Comparison of ENCODE assay signal across 1 cellular context in the genomic region with DNA sequence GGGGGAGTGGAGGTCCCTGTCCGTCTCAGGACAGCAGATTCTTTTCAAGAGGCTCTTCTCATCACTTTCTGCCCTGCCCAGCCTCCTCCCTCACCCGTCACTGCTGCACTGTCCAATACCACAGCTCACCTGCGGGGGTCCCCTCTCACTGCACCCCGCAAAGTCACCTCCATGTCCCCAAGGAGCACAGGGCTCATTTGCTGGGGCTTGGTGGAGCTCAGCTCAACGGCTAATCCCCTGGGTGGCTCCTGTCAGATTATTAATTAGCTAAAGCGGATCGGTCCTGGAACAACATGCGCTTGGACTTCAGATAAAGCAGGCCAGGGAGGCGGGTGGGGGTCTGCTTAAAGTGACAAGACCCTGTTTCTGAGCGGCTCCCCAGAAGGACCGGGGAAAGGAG.
TF ChIP-seq lines count a peak whose summit lies in the region.

No MANE protein-coding gene starts in this region.

TF ChIP-seq in K562, 482 proteins besides CTCF, POLR2A, EP300 and RAD21:
- TF ChIP-seq, protein P1, sequence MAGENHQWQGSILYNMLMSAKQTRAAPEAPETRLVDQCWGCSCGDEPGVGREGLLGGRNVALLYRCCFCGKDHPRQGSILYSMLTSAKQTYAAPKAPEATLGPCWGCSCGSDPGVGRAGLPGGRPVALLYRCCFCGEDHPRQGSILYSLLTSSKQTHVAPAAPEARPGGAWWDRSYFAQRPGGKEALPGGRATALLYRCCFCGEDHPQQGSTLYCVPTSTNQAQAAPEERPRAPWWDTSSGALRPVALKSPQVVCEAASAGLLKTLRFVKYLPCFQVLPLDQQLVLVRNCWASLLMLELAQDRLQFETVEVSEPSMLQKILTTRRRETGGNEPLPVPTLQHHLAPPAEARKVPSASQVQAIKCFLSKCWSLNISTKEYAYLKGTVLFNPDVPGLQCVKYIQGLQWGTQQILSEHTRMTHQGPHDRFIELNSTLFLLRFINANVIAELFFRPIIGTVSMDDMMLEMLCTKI (IDR thresholded peaks at IDR 0.05; ENCODE audit: partially characterized antibody): no peak
